In the genomic region with DNA sequence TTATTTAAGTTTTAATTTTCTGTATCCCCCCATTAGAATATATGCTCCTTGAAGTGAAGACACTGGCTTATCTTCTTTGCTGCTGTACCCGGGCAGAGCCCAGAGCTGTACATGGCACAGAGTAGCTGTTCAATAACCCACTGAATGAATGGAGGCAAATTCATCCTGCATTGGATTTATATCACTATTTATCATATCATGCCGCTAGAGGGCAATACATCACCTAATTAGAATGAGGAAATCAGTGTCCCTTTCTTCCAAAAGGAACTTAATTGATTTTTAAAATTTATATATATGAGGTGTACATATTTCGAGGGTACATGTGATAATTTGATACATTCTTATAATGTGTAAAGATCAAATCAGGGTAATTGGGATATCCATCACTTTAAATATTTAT, we compare ENCODE assay signal across 8 cellular contexts.
DNase-seq lines count a peak whose midpoint lies in the region; ATAC-seq and TF ChIP-seq lines count a peak whose summit lies in the region.

No MANE protein-coding gene starts in this region.

- no peak overlapping the region for H3K27ac ChIP-seq in mammary epithelial cell (ENCODE audit: insufficient read depth, low read depth, low read length)

- H3K9me3 Mint-ChIP-seq in activated naive CD8-positive, alpha-beta T cell treated with anti-CD3 and anti-CD28 coated beads, Interleukin-2, amount 50 U/mL, for 24 hours: no peaks in the 10 kb centered on the region

- peaks cover 11% of the 10 kb centered on the region for H3K4me1 Mint-ChIP-seq in activated naive CD8-positive, alpha-beta T cell treated with anti-CD3 and anti-CD28 coated beads, Interleukin-2, amount 50 U/mL, for 24 hours

- TF ChIP-seq CTCF in GM12875 (IDR thresholded peaks at IDR 0.05; ENCODE audit: borderline replicate concordance, insufficient read depth, low read depth, low read length): 0 out of 2 replicates have a peak, but pooled peaks have one; percentile 21
- peak; percentile 38 to 59 for TF ChIP-seq CTCF in mammary epithelial cell (conservative IDR thresholded peaks at IDR 0.05 in 1 of 2, IDR thresholded peaks at IDR 0.05 in 1 of 2; ENCODE audit: extremely low read depth in 1 of 2, insufficient read depth in 1 of 2, low read depth in 1 of 2, low read length in 2 of 2)

- BruUV-seq in mammary epithelial cell (replicated peaks; lab: Mats Ljungman, UMichigan): no TSS peak

- no peak overlapping the region for H3K4me2 ChIP-seq in mammary epithelial cell (ENCODE audit: insufficient read depth, low read depth, low read length)

- no peak overlapping the region for H2AFZ ChIP-seq in mammary epithelial cell (ENCODE audit: low read depth, low read length)

- no peak overlapping the region for H3K9ac ChIP-seq in mammary epithelial cell (ENCODE audit: insufficient read depth, low read length)

- H3K36me3 Mint-ChIP-seq in activated naive CD8-positive, alpha-beta T cell treated with anti-CD3 and anti-CD28 coated beads, Interleukin-2, amount 50 U/mL, for 24 hours (ENCODE audit: low read depth): no peaks in the 10 kb centered on the region

- no peaks in the 10 kb centered on the region for H4K20me1 ChIP-seq in mammary epithelial cell (ENCODE audit: insufficient read depth, low read length)

- H3K4me1 ChIP-seq in mammary epithelial cell (ENCODE audit: insufficient read depth, low read length): peaks cover 16% of the 10 kb centered on the region

- no peaks in the 10 kb centered on the region for H3K9me3 ChIP-seq in mammary epithelial cell (replicated peaks; ENCODE audit: insufficient read depth, low read length)

- H3K4me3 ChIP-seq in GM12875 (ENCODE audit: low read depth, low read length): no peak overlapping the region
- H3K4me3 ChIP-seq in mammary epithelial cell (replicated peaks in 1 of 3; ENCODE audit: insufficient read depth in 1 of 3, low read depth in 2 of 3, low read length in 3 of 3): no peak overlapping the region

- in situ Hi-C loops in mammary epithelial cell (cut with MboI; ENCODE audit: low sequenced_read_pairs in 2 of 2): loop anchor here in 1 of 2 donors (25.0 kb wide), 2 partner anchors 778 to 1053 kb away; partner anchors contain the start of gene TBPL2

- intact Hi-C loops in mammary epithelial cell (cut with micrococcal nuclease): loop anchor here (2.0 to 10.0 kb wide), 4 partner anchors 62 to 1584 kb away; no protein-coding TSS in a partner anchor

- no peak overlapping the region for H3K4me3 Mint-ChIP-seq in activated naive CD8-positive, alpha-beta T cell treated with anti-CD3 and anti-CD28 coated beads, Interleukin-2, amount 50 U/mL, for 24 hours

- WGBS in mammary epithelial cell (ENCODE audit: low coverage, missing lambda C conversion rate): 0% methylated on average over 3 of the region's 3 CpGs

- no peaks in the 10 kb centered on the region for H3K27me3 Mint-ChIP-seq in activated naive CD8-positive, alpha-beta T cell treated with anti-CD3 and anti-CD28 coated beads, Interleukin-2, amount 50 U/mL, for 24 hours

- H3K27ac Mint-ChIP-seq in activated naive CD8-positive, alpha-beta T cell treated with anti-CD3 and anti-CD28 coated beads, Interleukin-2, amount 50 U/mL, for 24 hours: no peak overlapping the region

- H3K36me3 ChIP-seq in mammary epithelial cell (ENCODE audit: insufficient read depth, low read length): no peaks in the 10 kb centered on the region

- H3K79me2 ChIP-seq in mammary epithelial cell (ENCODE audit: insufficient read depth, low read length): no peaks in the 10 kb centered on the region

- ATAC-seq in activated naive CD8-positive, alpha-beta T cell treated with anti-CD3 and anti-CD28 coated beads, Interleukin-2, amount 50 U/mL, for 24 hours: no peak
- ATAC-seq in HG03460 (IDR thresholded peaks at IDR 0.05; ENCODE audit: unreplicated experiment): no peak

- DNase-seq in A172 (ENCODE audit: low spot score) (peak; percentile 10), NCI-H460 (ENCODE audit: extremely low read depth, low read depth) (peak; percentile 48), mammary epithelial cell (peak; percentile 9), lung microvascular endothelial cell (ENCODE audit: low read depth in 2 of 2) (peak; percentile 46 to 58), AG08396 (ENCODE audit: low spot score) (no peak)
- no peak for DNase-seq in activated naive CD8-positive, alpha-beta T cell treated with anti-CD3 and anti-CD28 coated beads, Interleukin-2, amount 50 U/mL, for 24 hours

- no peaks in the 10 kb centered on the region for H3K27me3 ChIP-seq in mammary epithelial cell (ENCODE audit: insufficient read depth, low read length)

- dilution Hi-C loops in mammary epithelial cell (cut with HindIII; ENCODE audit: low sequenced_read_pairs): no loop called here

- CTCF ChIA-PET in mammary epithelial cell (lab: Charles Lee; ENCODE audit: low non-redundant PET): interaction anchor here (0.6 to 0.9 kb wide), 2 partner anchors 836 to 976 kb away, joined by 3 read pairs; no protein-coding TSS in a partner anchor

Comparison
In these comparisons a context has a peak if more than half of its experiments do, and no peak if none do; other contexts are left out.
1. DNase-seq: peak in A172 (single experiment), NCI-H460 (single experiment), mammary epithelial cell (single experiment) and lung microvascular endothelial cell (2 of 2); none in activated naive CD8-positive, alpha-beta T cell treated with anti-CD3 and anti-CD28 coated beads, Interleukin-2, amount 50 U/mL, for 24 hours (single experiment) and AG08396 (single experiment).